ENCODE assay signal across 26 cellular contexts in genomic region chr1:207268337-207268736, GRCh38.
"Had no signal": no experiment of that assay in that cellular context is flagged by ENCODE, and none has a peak within 500 bp of the region (broad histone marks: within the 10 kb centered on the region; RNA-seq: fewer than 3 reads in every experiment).

No MANE protein-coding gene starts in this region.

- H3K4me1 ChIP-seq: foreskin keratinocyte, gastroesophageal sphincter, heart left ventricle, left lung, prostate gland, right atrium auricular region, testis, tibial artery had no signal

- H3K27me3 ChIP-seq: gastroesophageal sphincter, heart left ventricle, hepatocyte, left lung, right atrium auricular region, testis, tibial artery had no signal

- H3K9me3 Mint-ChIP-seq: effector memory CD8-positive, alpha-beta T cell had no signal

- FAIRE-seq: endometrium, kidney, urothelium cell line had no signal

- DNase-seq: cortex of kidney; effector memory CD8-positive, alpha-beta T cell; erythroblast; foreskin keratinocyte; heart left ventricle; kidney; left lung; mesenchymal stem cell; naive thymus-derived CD8-positive, alpha-beta T cell; nephron progenitor cell; nucleus accumbens; stimulated activated CD4-positive, alpha-beta T cell treated with anti-CD3 and anti-CD28 coated beads, Interleukin-2, amount 100 ng/mL, for 24 hours; stimulated activated CD4-positive, alpha-beta T cell treated with anti-CD3 and anti-CD28 coated beads, Interleukin-4, amount 100 ng/mL, for 24 hours; stimulated activated naive CD4-positive, alpha-beta T cell treated with Interleukin-2 at 50 U/mL for 16 hours; substantia nigra; testis; tibial artery had no signal

- H3K27me3 Mint-ChIP-seq: naive thymus-derived CD8-positive, alpha-beta T cell had no signal

- H2AFZ ChIP-seq: hepatocyte had no signal

- ATAC-seq: effector memory CD8-positive, alpha-beta T cell; foreskin keratinocyte; gastroesophageal sphincter; heart left ventricle; left lung; naive thymus-derived CD8-positive, alpha-beta T cell; sciatic nerve; stimulated activated effector memory CD8-positive, alpha-beta T cell treated with anti-CD3 and anti-CD28 coated beads, Interleukin-12 subunit alpha, Interleukin-12 subunit beta, amount 100 ng/mL, for 72 hours had no signal

- H3K27ac Mint-ChIP-seq: effector memory CD8-positive, alpha-beta T cell; mesothelial cell of epicardium; nephron progenitor cell; stimulated activated effector memory CD8-positive, alpha-beta T cell treated with anti-CD3 and anti-CD28 coated beads, Interleukin-12 subunit alpha, Interleukin-12 subunit beta, amount 100 ng/mL, for 72 hours had no signal

- H3K4me2 ChIP-seq: hepatocyte had no signal

- H3K4me1 Mint-ChIP-seq: mesothelial cell of epicardium; nephron progenitor cell; stimulated activated effector memory CD8-positive, alpha-beta T cell treated with anti-CD3 and anti-CD28 coated beads, Interleukin-12 subunit alpha, Interleukin-12 subunit beta, amount 100 ng/mL, for 72 hours had no signal

- H3K36me3 Mint-ChIP-seq: mesothelial cell of epicardium; stimulated activated effector memory CD8-positive, alpha-beta T cell treated with anti-CD3 and anti-CD28 coated beads, Interleukin-12 subunit alpha, Interleukin-12 subunit beta, amount 100 ng/mL, for 72 hours had no signal

- H3K36me3 ChIP-seq: heart left ventricle, left lung, prostate gland, right atrium auricular region, tibial artery had no signal

- H3K27ac ChIP-seq: foreskin keratinocyte, gastroesophageal sphincter, heart left ventricle, hepatocyte, left lung, prostate gland, right atrium auricular region, testis, tibial artery had no signal

- H3K79me2 ChIP-seq: hepatocyte had no signal

- H3K4me3 ChIP-seq: gastroesophageal sphincter, heart left ventricle, hepatocyte, left lung, prostate gland, right atrium auricular region, testis, tibial artery had no signal

- H3K9me3 ChIP-seq: gastroesophageal sphincter, prostate gland, right atrium auricular region, testis had no signal

- H3K4me3 Mint-ChIP-seq: effector memory CD8-positive, alpha-beta T cell; mesothelial cell of epicardium; naive thymus-derived CD8-positive, alpha-beta T cell; nephron progenitor cell; stimulated activated effector memory CD8-positive, alpha-beta T cell treated with anti-CD3 and anti-CD28 coated beads, Interleukin-12 subunit alpha, Interleukin-12 subunit beta, amount 100 ng/mL, for 72 hours had no signal
